Comparison of ENCODE assay signal across 20 cellular contexts in genomic region chr9:27787941-27788340, GRCh38.
DNase-seq lines count a peak whose midpoint lies in the region; TF ChIP-seq lines count a peak whose summit lies in the region.
"Had no signal": no experiment of that assay in that cellular context is flagged by ENCODE, and none has a peak within 500 bp of the region (broad histone marks: within the 10 kb centered on the region; RNA-seq: fewer than 3 reads in every experiment).

No MANE protein-coding gene starts in this region.

- peaks cover 30% of the 10 kb centered on the region for H3K9me3 Mint-ChIP-seq in neural progenitor cell

- no peaks in the 10 kb centered on the region for H3K27me3 Mint-ChIP-seq in neural progenitor cell (ENCODE audit: insufficient read depth, low read depth)

- DNase-seq in DMS 273 (lab: John Stamatoyannopoulos, UW; ENCODE audit: unreplicated experiment): peak; percentile 10
- no peak for DNase-seq in DMS 273 treated with DMSO at 0.1 percent for 48 hours (lab: John Stamatoyannopoulos, UW)
- peak; percentile 58 for DNase-seq in MV-4-11 (lab: John Stamatoyannopoulos, UW)
- peak; percentile 91 for DNase-seq in choroid plexus epithelial cell (ENCODE audit: low read depth)
- no peak for DNase-seq in neural progenitor cell (ENCODE audit: low spot score)
- DNase-seq in NCI-H1092 treated with DMSO at 0.1 percent for 48 hours (lab: John Stamatoyannopoulos, UW): no peak
- DNase-seq in neuronal stem cell (ENCODE audit: low spot score): no peak
- DNase-seq in lower leg skin (ENCODE audit: low spot score in 2 of 2): no peak
- DNase-seq: 8988T; activated CD4-positive, alpha-beta T cell treated with anti-CD3 and anti-CD28 coated beads for 4 hours; activated naive CD8-positive, alpha-beta T cell treated with anti-CD3 and anti-CD28 coated beads, Interleukin-2, amount 50 U/mL, for 24 hours; activated T-cell treated with anti-CD3 and anti-CD28 coated beads, Interleukin-2, amount 50 U/mL, for 1 hour; CD4-positive, alpha-beta T cell; colonic mucosa; erythroblast; heart left ventricle; NCI-H2081 treated with DMSO at 0.1 percent for 48 hours; NCI-H526 treated with DMSO at 0.1 percent for 48 hours; stimulated activated CD4-positive, alpha-beta T cell treated with anti-CD3 and anti-CD28 coated beads, Interleukin-12 subunit alpha, Interleukin-12 subunit beta, amount 100 ng/mL, for 4 hours had no signal

- no peaks in the 10 kb centered on the region for H3K9me3 ChIP-seq in neural progenitor cell (ENCODE audit: low read depth)
- H3K9me3 ChIP-seq in neuronal stem cell (replicated peaks in 1 of 2; ENCODE audit: control insufficient read depth in 2 of 2, insufficient read depth in 1 of 2, low read depth in 1 of 2, low read length in 2 of 2): peaks cover 2 to 10% of the 10 kb centered on the region in 2 donors
- H3K9me3 ChIP-seq: colonic mucosa had no signal

- H3K4me1 ChIP-seq in neural progenitor cell: no peaks in the 10 kb centered on the region
- no peaks in the 10 kb centered on the region for H3K4me1 ChIP-seq in neuronal stem cell (ENCODE audit: control insufficient read depth in 2 of 2, insufficient read depth in 1 of 2, low read depth in 1 of 2, low read length in 2 of 2)
- H3K4me1 ChIP-seq: colonic mucosa, heart left ventricle had no signal

- no peaks in the 10 kb centered on the region for H3K79me2 ChIP-seq in neural progenitor cell (ENCODE audit: low read depth)

- no peak overlapping the region for H3K27ac Mint-ChIP-seq in neural progenitor cell
- H3K27ac Mint-ChIP-seq: activated naive CD8-positive, alpha-beta T cell treated with anti-CD3 and anti-CD28 coated beads, Interleukin-2, amount 50 U/mL, for 24 hours; CD4-positive, alpha-beta T cell had no signal

- H2BK12ac ChIP-seq in neuronal stem cell (ENCODE audit: low read length): no peak overlapping the region

- H3K4me3 ChIP-seq in choroid plexus epithelial cell (ENCODE audit: low read depth, low read length) (no peak overlapping the region), neural progenitor cell (no peak overlapping the region), neuronal stem cell (ENCODE audit: low read length in 2 of 2) (no peak overlapping the region), lower leg skin (ENCODE audit: low read depth, poor library complexity, severe bottlenecking) (no peak overlapping the region)
- H3K4me3 ChIP-seq: colonic mucosa, heart left ventricle had no signal

- H2AFZ ChIP-seq in neural progenitor cell (replicated peaks) (no peak overlapping the region), neuronal stem cell (ENCODE audit: low read length) (no peak overlapping the region)

- H3K9ac ChIP-seq in neural progenitor cell: no peak overlapping the region
- no peak overlapping the region for H3K9ac ChIP-seq in neuronal stem cell (ENCODE audit: low read depth, low read length, poor library complexity)
- H3K9ac ChIP-seq: KMS-11 had no signal

- H3K4me2 ChIP-seq in neural progenitor cell (no peak overlapping the region), neuronal stem cell (ENCODE audit: insufficient read depth, low read length, poor library complexity, severe bottlenecking) (no peak overlapping the region)
- H3K4me2 ChIP-seq: KMS-11 had no signal

- H3K36me3 ChIP-seq in neural progenitor cell (no peaks in the 10 kb centered on the region), neuronal stem cell (replicated peaks in 1 of 2; ENCODE audit: control insufficient read depth in 2 of 2, insufficient read depth in 2 of 2, low read length in 2 of 2) (no peaks in the 10 kb centered on the region)
- H3K36me3 ChIP-seq: colonic mucosa, heart left ventricle had no signal

- no peak overlapping the region for H2BK15ac ChIP-seq in neuronal stem cell (ENCODE audit: low read length)

- H4K91ac ChIP-seq in neuronal stem cell (ENCODE audit: low read depth, low read length, poor library complexity): no peak overlapping the region

- H3K27ac ChIP-seq in neural progenitor cell (no peak overlapping the region), neuronal stem cell (replicated peaks; ENCODE audit: low read length) (no peak overlapping the region)
- H3K27ac ChIP-seq: colonic mucosa, heart left ventricle, KMS-11 had no signal

- no peak overlapping the region for H4K8ac ChIP-seq in neuronal stem cell (ENCODE audit: low read depth, low read length)

- H2BK5ac ChIP-seq in neuronal stem cell (ENCODE audit: low read length): no peak overlapping the region

- H3K23ac ChIP-seq in neuronal stem cell (ENCODE audit: low read depth, low read length, poor library complexity): no peak overlapping the region

- no peak overlapping the region for H3K4me3 Mint-ChIP-seq in neural progenitor cell
- H3K4me3 Mint-ChIP-seq: activated naive CD8-positive, alpha-beta T cell treated with anti-CD3 and anti-CD28 coated beads, Interleukin-2, amount 50 U/mL, for 24 hours; CD4-positive, alpha-beta T cell had no signal

- no peaks in the 10 kb centered on the region for H3K27me3 ChIP-seq in neural progenitor cell
- no peaks in the 10 kb centered on the region for H3K27me3 ChIP-seq in neuronal stem cell (ENCODE audit: control insufficient read depth in 3 of 3, insufficient read depth in 3 of 3, low read depth in 1 of 3, low read length in 3 of 3)
- H3K27me3 ChIP-seq: colonic mucosa, heart left ventricle had no signal

- no peaks in the 10 kb centered on the region for H3K79me1 ChIP-seq in neuronal stem cell (ENCODE audit: low read depth, low read length)

- WGBS in neuronal stem cell (ENCODE audit: extremely low coverage in 2 of 2, insufficient read length in 2 of 2, insufficient replicate concordance in 1 of 2), 2 donors: no CpG with 5 or more reads among the region's 2 CpGs
- WGBS in lower leg skin, 2 donors: 64 to 68% methylated on average over 2 of the region's 2 CpGs

- TF ChIP-seq POLR2A in lower leg skin (IDR thresholded peaks at IDR 0.05): no peak

- H3K4me1 Mint-ChIP-seq in neural progenitor cell: no peaks in the 10 kb centered on the region

- H2BK120ac ChIP-seq in neuronal stem cell (ENCODE audit: low read depth, low read length): no peak overlapping the region

- intact Hi-C loops in lower leg skin (cut with DNase I; ENCODE audit: low total_unique reads): no loop called here

- no peak overlapping the region for H3K18ac ChIP-seq in neuronal stem cell (ENCODE audit: low read length)

- H3K14ac ChIP-seq in neuronal stem cell (ENCODE audit: low read length): no peak overlapping the region

- no peaks in the 10 kb centered on the region for H4K20me1 ChIP-seq in neural progenitor cell (ENCODE audit: low read depth)

- H3F3A ChIP-seq in neural progenitor cell (ENCODE audit: low read depth): no peaks in the 10 kb centered on the region

- no peak overlapping the region for H2AK5ac ChIP-seq in neuronal stem cell (ENCODE audit: low read depth, low read length)

- TF ChIP-seq CTCF in choroid plexus epithelial cell (conservative IDR thresholded peaks at IDR 0.05; ENCODE audit: low read depth, low read length): peak; percentile 78
- peak; percentile 33 for TF ChIP-seq CTCF in neural progenitor cell (IDR thresholded peaks at IDR 0.05)
- no peak for TF ChIP-seq CTCF in lower leg skin (IDR thresholded peaks at IDR 0.05)

- H3K4ac ChIP-seq in neuronal stem cell (ENCODE audit: low read length): no peak overlapping the region

- no peaks in the 10 kb centered on the region for H3K36me3 Mint-ChIP-seq in neural progenitor cell

Comparison
In these comparisons a context has a peak if more than half of its experiments do, and no peak if none do; other contexts are left out.
1. DNase-seq: peak in DMS 273 (single experiment), MV-4-11 (single experiment) and choroid plexus epithelial cell (single experiment); none in DMS 273 treated with DMSO at 0.1 percent for 48 hours (single experiment), neural progenitor cell (single experiment), NCI-H1092 treated with DMSO at 0.1 percent for 48 hours (single experiment), neuronal stem cell (single experiment) and lower leg skin (0 of 2).
2. CTCF ChIP-seq: peak in choroid plexus epithelial cell (single experiment) and neural progenitor cell (single experiment); none in lower leg skin (0 of 3).